8 cellular contexts compared by ENCODE assay signal in genomic region chr10:7787150-7787856, GRCh38. TPM values are rescaled to one million over a fixed set of nuclear protein-coding genes. Genes with fewer than 3 reads are reported as not detected.
A peak's percentile ranks its signal among the peaks of the same experiment; 100 is the strongest.
DNase-seq lines count a peak whose midpoint lies in the region; ATAC-seq and TF ChIP-seq lines count a peak whose summit lies in the region.

No MANE protein-coding gene starts in this region.

- ATAC-seq in CD8-positive, alpha-beta T cell = no peak
- ATAC-seq in GM21390 (IDR thresholded peaks at IDR 0.05; ENCODE audit: unreplicated experiment) (peak; percentile 1), GM18870 (IDR thresholded peaks at IDR 0.05; ENCODE audit: unreplicated experiment) (no peak)

- no peak for TF ChIP-seq CTCF in CD8-positive, alpha-beta T cell (IDR thresholded peaks at IDR 0.05)
- TF ChIP-seq CTCF in choroid plexus epithelial cell (conservative IDR thresholded peaks at IDR 0.05; ENCODE audit: low read depth, low read length) = no peak

- H3K4me3 Mint-ChIP-seq in CD8-positive, alpha-beta T cell = no peak overlapping the region

- peaks cover 59% of the 10 kb centered on the region for H3K4me1 Mint-ChIP-seq in CD8-positive, alpha-beta T cell (ENCODE audit: low read depth)

- H3K27me3 ChIP-seq in CD8-positive, alpha-beta T cell (ENCODE audit: insufficient read depth, low read length) = no peaks in the 10 kb centered on the region
- no peaks in the 10 kb centered on the region for H3K27me3 ChIP-seq in HUES64 (ENCODE audit: insufficient read depth, low read length)

- H3K4me3 ChIP-seq in CD8-positive, alpha-beta T cell (ENCODE audit: low read depth, low read length) = peak overlapping the region; percentile 78
- H3K4me3 ChIP-seq in HUES64 (ENCODE audit: low read length) (peak overlapping the region; percentile 96), choroid plexus epithelial cell (ENCODE audit: low read depth, low read length) (peak overlapping the region; percentile 98), mesodermal cell (ENCODE audit: extremely low read depth, insufficient read depth, low read length, poor library complexity, severe bottlenecking) (peak overlapping the region; percentile 98)

- intact Hi-C loops in CD8-positive, alpha-beta T cell (cut with DNase I, micrococcal nuclease) = no loop called here

- H3K9ac ChIP-seq in HUES64 (ENCODE audit: low read depth, low read length) = peak overlapping the region; percentile 92

- H3K36me3 Mint-ChIP-seq in CD8-positive, alpha-beta T cell = peaks cover 30% of the 10 kb centered on the region

- H3K9me3 Mint-ChIP-seq in CD8-positive, alpha-beta T cell = no peaks in the 10 kb centered on the region

- peak in 2 of 7 experiments; percentile 5 to 12 for DNase-seq in CD8-positive, alpha-beta T cell
- DNase-seq in choroid plexus epithelial cell (ENCODE audit: low read depth) (peak; percentile 33), H4 (ENCODE audit: low spot score) (no peak), NCI-H510A treated with DMSO at 0.1 percent for 48 hours (lab: John Stamatoyannopoulos, UW) (no peak)

- POLR2A ChIA-PET in CD8-positive, alpha-beta T cell (lab: Charles Lee) = interaction anchor here (0.7 to 2.2 kb wide), 11 partner anchors 10 to 303 kb away, joined by 3 to 45 read pairs (median 4); partner anchors contain the start of gene TAF3

- H3K36me3 ChIP-seq in CD8-positive, alpha-beta T cell (ENCODE audit: insufficient read depth, low read length) = no peaks in the 10 kb centered on the region
- H3K36me3 ChIP-seq in HUES64 (ENCODE audit: insufficient read depth, low read length) = peaks cover 12% of the 10 kb centered on the region
- peaks cover 40% of the 10 kb centered on the region for H3K36me3 ChIP-seq in mesodermal cell (ENCODE audit: control insufficient read depth, insufficient read depth, low read length)

- 2% methylated on average over 24 of the region's 26 CpGs for WGBS in HUES64
- WGBS in mesodermal cell (ENCODE audit: insufficient coverage in 2 of 2), 2 experiments = 1% methylated on average over 18 to 22 of the region's 26 CpGs

- H3K4me1 ChIP-seq in CD8-positive, alpha-beta T cell (ENCODE audit: insufficient read depth, low read length) = peaks cover 40% of the 10 kb centered on the region
- H3K4me1 ChIP-seq in HUES64 (ENCODE audit: insufficient read depth, low read length) = peaks cover 10% of the 10 kb centered on the region
- peaks cover 9% of the 10 kb centered on the region for H3K4me1 ChIP-seq in mesodermal cell (ENCODE audit: control insufficient read depth, insufficient read depth, low read length, poor library complexity, severe bottlenecking)

- no peaks in the 10 kb centered on the region for H3K9me3 ChIP-seq in CD8-positive, alpha-beta T cell (ENCODE audit: low read length)
- no peaks in the 10 kb centered on the region for H3K9me3 ChIP-seq in HUES64 (ENCODE audit: insufficient read depth, low read depth, low read length)
- no peaks in the 10 kb centered on the region for H3K9me3 ChIP-seq in mesodermal cell (ENCODE audit: control insufficient read depth, low read length)

- H3K27me3 Mint-ChIP-seq in CD8-positive, alpha-beta T cell (ENCODE audit: low read depth) = no peaks in the 10 kb centered on the region

- CTCF ChIA-PET in CD8-positive, alpha-beta T cell (lab: Charles Lee) = interaction anchor here (0.8 to 1.4 kb wide), 5 partner anchors 9 to 262 kb away, joined by 3 to 5 read pairs (median 4); partner anchors contain the start of gene TAF3

- no peak overlapping the region for H3K27ac Mint-ChIP-seq in CD8-positive, alpha-beta T cell

- peak overlapping the region; percentile 73 for H3K27ac ChIP-seq in CD8-positive, alpha-beta T cell (ENCODE audit: low read depth, low read length)
- H3K27ac ChIP-seq in HUES64 (ENCODE audit: low read depth, low read length) (peak overlapping the region; percentile 64), mesodermal cell (ENCODE audit: low read depth, low read length, severe bottlenecking) (peak overlapping the region; percentile 70)

RNA-seq across cellular contexts. Expression of gene KIN, which starts 0.5 kb away (rescaled TPM):
- total RNA-seq in CD8-positive, alpha-beta T cell = 10 to 100 TPM; 10.2 to 13.0 TPM
- polyA plus RNA-seq in HUES64 (2013, experiment 1 of 2) = 16.5 TPM
- polyA plus RNA-seq in HUES64 (2013, experiment 2 of 2) = 18.9 TPM
- polyA plus RNA-seq in mesodermal cell (2013, experiment 1 of 2) = 21.3 TPM
- polyA plus RNA-seq in mesodermal cell (2013, experiment 2 of 2) = 18.5 TPM
- total RNA-seq in H4 (2014; rRNA removed; shearing (Covaris generic)) = 5.9 and 6.1 TPM in 2 replicates

RNA-seq across cellular contexts. Expression of gene ATP5F1C, which starts 0.7 kb away (rescaled TPM):
- 100 to 1,000 TPM; 127 to 132 TPM for total RNA-seq in CD8-positive, alpha-beta T cell
- polyA plus RNA-seq in HUES64 (2013, experiment 1 of 2) = 240 TPM
- 248 TPM for polyA plus RNA-seq in HUES64 (2013, experiment 2 of 2)
- 296 TPM for polyA plus RNA-seq in mesodermal cell (2013, experiment 1 of 2)
- polyA plus RNA-seq in mesodermal cell (2013, experiment 2 of 2) = 330 TPM
- total RNA-seq in H4 (2014; rRNA removed; shearing (Covaris generic)) = 437 and 468 TPM in 2 replicates

RNA-seq across cellular contexts. Expression of gene TAF3, which starts 31.0 kb away (rescaled TPM):
- total RNA-seq in CD8-positive, alpha-beta T cell = 10 to 100 TPM; 12.1 to 12.4 TPM
- polyA plus RNA-seq in HUES64 (2013, experiment 1 of 2) = 7.4 TPM
- polyA plus RNA-seq in HUES64 (2013, experiment 2 of 2) = 7.3 TPM
- 12.0 TPM for polyA plus RNA-seq in mesodermal cell (2013, experiment 1 of 2)
- 10.9 TPM for polyA plus RNA-seq in mesodermal cell (2013, experiment 2 of 2)
- total RNA-seq in H4 (2014; rRNA removed; shearing (Covaris generic)) = 0.72 and 2.0 TPM in 2 replicates
